In the genomic region with DNA sequence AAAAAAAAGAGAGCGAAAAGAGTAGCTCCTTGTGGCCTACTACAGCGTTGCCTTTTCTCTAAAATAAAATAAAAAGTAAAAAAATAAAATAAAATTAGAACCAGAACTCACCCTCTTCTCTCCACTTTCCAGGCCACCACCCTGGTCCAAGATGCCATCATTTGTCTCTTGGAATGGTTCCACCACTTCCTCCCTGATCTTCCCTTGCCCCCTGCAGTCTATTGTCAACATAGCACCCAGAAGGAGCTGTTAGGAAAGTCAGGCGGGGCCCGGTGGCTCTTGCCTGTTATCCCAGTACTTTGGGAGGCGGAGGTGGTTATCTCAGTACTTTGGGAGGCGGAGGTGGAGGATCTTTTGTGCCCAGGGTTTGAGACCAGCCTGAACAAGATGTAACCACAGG, we compare ENCODE assay signal across 8 cellular contexts. TPM values are rescaled to one million over a fixed set of nuclear protein-coding genes. Genes with fewer than 3 reads are reported as not detected.
DNase-seq lines count a peak whose midpoint lies in the region; ATAC-seq and TF ChIP-seq lines count a peak whose summit lies in the region.

No MANE protein-coding gene starts in this region.

- H3K27me3 Mint-ChIP-seq in naive thymus-derived CD8-positive, alpha-beta T cell: no peaks in the 10 kb centered on the region

- 58 to 63% (median 59%) methylated on average over 6 of the region's 6 CpGs for WGBS in adrenal gland, 4 donors

- H3K27me3 ChIP-seq in A673 (replicated peaks; ENCODE audit: insufficient read depth, low read depth, low read length, poor library complexity) (no peaks in the 10 kb centered on the region), adrenal gland (no peaks in the 10 kb centered on the region)

- TF ChIP-seq POLR2A in NB4 (IDR thresholded peaks at IDR 0.05; ENCODE audit: extremely low read depth, insufficient read length) (no peak), adrenal gland (IDR thresholded peaks at IDR 0.05) (no peak)

- no peaks in the 10 kb centered on the region for H3K36me3 ChIP-seq in A673 (ENCODE audit: insufficient read depth, low read length, poor library complexity, severe bottlenecking)
- H3K36me3 ChIP-seq in adrenal gland (replicated peaks in 1 of 2): no peaks in the 10 kb centered on the region

- TF ChIP-seq CTCF in A673 (conservative IDR thresholded peaks at IDR 0.05; ENCODE audit: low read depth, low read length) (peak; percentile 58), NB4 (IDR thresholded peaks at IDR 0.05; ENCODE audit: low read depth, low read length) (peak; percentile 66), adrenal gland (IDR thresholded peaks at IDR 0.05) (peak in 2 of 6 experiments; percentile 32 to 37)

- intact Hi-C loops in A673 (cut with micrococcal nuclease; ENCODE audit: unreplicated experiment): loop anchor here (2.0 kb wide), 1 partner anchor 42 kb away; no protein-coding TSS in a partner anchor
- intact Hi-C loops in adrenal gland (cut with DNase I): no loop called here

- CTCF ChIA-PET in A673 (lab: Charles Lee): interaction anchor here (0.5 to 1.4 kb wide), 7 partner anchors 43 to 818 kb away, joined by 3 to 16 read pairs (median 3); no protein-coding TSS in a partner anchor

- H3K27ac ChIP-seq in A673 (ENCODE audit: low read depth, low read length, poor library complexity, severe bottlenecking): no peak overlapping the region
- H3K27ac ChIP-seq in adrenal gland: no peak overlapping the region

- H3K9me3 ChIP-seq in A673 (ENCODE audit: low read depth, low read length, poor library complexity, severe bottlenecking): no peaks in the 10 kb centered on the region
- no peaks in the 10 kb centered on the region for H3K9me3 ChIP-seq in adrenal gland (replicated peaks in 1 of 3)

- ATAC-seq in naive thymus-derived CD8-positive, alpha-beta T cell: peak; percentile 29 to 57
- ATAC-seq in GM19455 (IDR thresholded peaks at IDR 0.05; ENCODE audit: unreplicated experiment) (no peak), HG02852 (IDR thresholded peaks at IDR 0.05; ENCODE audit: unreplicated experiment) (no peak), GM21825 (IDR thresholded peaks at IDR 0.05; ENCODE audit: unreplicated experiment) (no peak)

- peaks cover 4 to 13% (median 9%) of the 10 kb centered on the region in 4 donors for H3K4me1 Mint-ChIP-seq in naive thymus-derived CD8-positive, alpha-beta T cell

- H3K4me3 Mint-ChIP-seq in naive thymus-derived CD8-positive, alpha-beta T cell: no peak overlapping the region

- H3K4me1 ChIP-seq in A673 (ENCODE audit: insufficient read depth, low read length, poor library complexity, severe bottlenecking) (no peaks in the 10 kb centered on the region), adrenal gland (replicated peaks in 1 of 2) (no peaks in the 10 kb centered on the region)

- BruUV-seq in A673 (replicated peaks; lab: Mats Ljungman, UMichigan): no TSS peak

- no peak overlapping the region for H3K4me3 ChIP-seq in A673 (ENCODE audit: low read depth, low read length, poor library complexity, severe bottlenecking)
- no peak overlapping the region for H3K4me3 ChIP-seq in NB4 (ENCODE audit: low read depth, low read length)
- no peak overlapping the region for H3K4me3 ChIP-seq in adrenal gland

- POLR2A ChIA-PET in A673 (lab: Charles Lee; ENCODE audit: low non-redundant PET): interaction anchor here (0.7 kb wide), 1 partner anchor 100 kb away, joined by 10 read pairs; no protein-coding TSS in a partner anchor
- POLR2A ChIA-PET in naive thymus-derived CD8-positive, alpha-beta T cell (lab: Charles Lee): interaction anchor here (0.6 to 1.2 kb wide), 2 partner anchors 28 to 45 kb away, joined by 3 to 5 read pairs; no protein-coding TSS in a partner anchor

- H3K27ac Mint-ChIP-seq in naive thymus-derived CD8-positive, alpha-beta T cell: peak overlapping the region in 1 of 10 donors; percentile 29

- no peaks in the 10 kb centered on the region for H3K36me3 Mint-ChIP-seq in naive thymus-derived CD8-positive, alpha-beta T cell

- DNase-seq in A673 (ENCODE audit: low spot score) (peak; percentile 84), DMS79 (lab: John Stamatoyannopoulos, UW) (peak; percentile 11), NB4 (ENCODE audit: low read depth) (peak; percentile 65), adrenal gland (peak in 4 of 7 donors; percentile 20 to 37 (median 25))
- DNase-seq in naive thymus-derived CD8-positive, alpha-beta T cell: peak in 2 of 10 donors; percentile 13 to 19

- H3K9me3 Mint-ChIP-seq in naive thymus-derived CD8-positive, alpha-beta T cell: no peaks in the 10 kb centered on the region

RNA-seq across cellular contexts. Expression of gene GRID2IP, which starts 7.6 kb away (rescaled TPM):
- total RNA-seq in A673 (2021): 0.13 TPM in 1 of 2 replicates, not detected in the other
- total RNA-seq in adrenal gland: 1 to 10 TPM in 4 of 8 donors, under 1 TPM in 3, not detected in 1; 0.11 to 1.8 (median 1.2) TPM
- under 1 TPM; 0.11 to 0.24 (median 0.24) TPM for polyA plus RNA-seq in adrenal gland
- 1 to 10 TPM; 2.6 TPM for total RNA-seq in naive thymus-derived CD8-positive, alpha-beta T cell
- polyA plus RNA-seq in naive thymus-derived CD8-positive, alpha-beta T cell: under 1 TPM in 2 of 3 donors, not detected in 1; 0.05 to 0.09 TPM

RNA-seq across cellular contexts. Expression of gene ZDHHC4, which starts 18.4 kb away (rescaled TPM):
- total RNA-seq in A673 (2021) (72.4 and 79.2 TPM in 2 replicates), adrenal gland (100 to 1,000 TPM in 1 of 8 donors, 10 to 100 TPM in 7; 49.9 to 115 (median 74.0) TPM)
- polyA plus RNA-seq in adrenal gland: 10 to 100 TPM; 38.5 to 53.5 (median 46.3) TPM
- total RNA-seq in naive thymus-derived CD8-positive, alpha-beta T cell: 10 to 100 TPM; 39.7 to 48.3 TPM
- 10 to 100 TPM; 77.2 to 81.0 (median 78.9) TPM for polyA plus RNA-seq in naive thymus-derived CD8-positive, alpha-beta T cell

RNA-seq across cellular contexts. Expression of gene INTS15, which starts 31.0 kb away (rescaled TPM):
- total RNA-seq in A673 (2021): 39.7 and 43.4 TPM in 2 replicates
- 10 to 100 TPM; 24.2 to 36.2 (median 27.4) TPM for total RNA-seq in adrenal gland
- 10 to 100 TPM; 18.1 to 25.3 (median 22.2) TPM for polyA plus RNA-seq in adrenal gland
- total RNA-seq in naive thymus-derived CD8-positive, alpha-beta T cell: 10 to 100 TPM; 57.4 to 61.8 TPM
- polyA plus RNA-seq in naive thymus-derived CD8-positive, alpha-beta T cell: 10 to 100 TPM; 29.4 to 43.3 (median 30.2) TPM

RNA-seq across cellular contexts. Expression of gene ZNF853, which starts 56.6 kb away (rescaled TPM):
- total RNA-seq in A673 (2021): 3.4 and 6.4 TPM in 2 replicates
- 10 to 100 TPM in 2 of 8 donors, 1 to 10 TPM in 6; 4.1 to 15.3 (median 5.8) TPM for total RNA-seq in adrenal gland
- 1 to 10 TPM; 1.2 to 2.0 (median 1.5) TPM for polyA plus RNA-seq in adrenal gland
- 1 to 10 TPM; 9.4 to 9.5 TPM for total RNA-seq in naive thymus-derived CD8-positive, alpha-beta T cell
- 1 to 10 TPM; 3.1 to 8.2 (median 3.8) TPM for polyA plus RNA-seq in naive thymus-derived CD8-positive, alpha-beta T cell

Comparison
In these comparisons a context has a peak if more than half of its experiments do, and no peak if none do; other contexts are left out.
1. ATAC-seq: peak in naive thymus-derived CD8-positive, alpha-beta T cell (2 of 2); none in GM19455 (single experiment), HG02852 (single experiment) and GM21825 (single experiment).